In genomic region chr7:18834574-18835361, GRCh38 we compare ENCODE assay signal across 26 cellular contexts.
A peak's percentile ranks its signal among the peaks of the same experiment; 100 is the strongest.
DNase-seq lines count a peak whose midpoint lies in the region; ATAC-seq and TF ChIP-seq lines count a peak whose summit lies in the region.
"Had no signal": no experiment of that assay in that cellular context is flagged by ENCODE, and none has a peak within 500 bp of the region (broad histone marks: within the 10 kb centered on the region; RNA-seq: fewer than 3 reads in every experiment).

No MANE protein-coding gene starts in this region.

- H3K4me3 ChIP-seq in SK-N-SH (ENCODE audit: low read depth in 2 of 2, low read length in 1 of 2) (no peak overlapping the region), mesodermal cell (ENCODE audit: extremely low read depth, insufficient read depth, low read length, poor library complexity, severe bottlenecking) (no peak overlapping the region), coronary artery (no peak overlapping the region)
- H3K4me3 ChIP-seq: lung, SJSA1, upper lobe of left lung had no signal

- H3K4me1 ChIP-seq in SK-N-SH (ENCODE audit: control insufficient read depth in 1 of 2, insufficient read depth in 2 of 2, low read depth in 1 of 2, low read length in 1 of 2) (peaks cover 10 to 28% of the 10 kb centered on the region in 2 experiments), mesodermal cell (ENCODE audit: control insufficient read depth, insufficient read depth, low read length, poor library complexity, severe bottlenecking) (no peaks in the 10 kb centered on the region)
- H3K4me1 ChIP-seq: SJSA1, upper lobe of left lung had no signal

- CTCF ChIA-PET in SK-N-SH (lab: Yijun Ruan, JAX): interaction anchor here (1.2 kb wide), 1 partner anchor 142 kb away, joined by 3 read pairs; no protein-coding TSS in a partner anchor

- TF ChIP-seq CTCF in SK-N-SH (IDR thresholded peaks at IDR 0.05) (no peak), type B pancreatic cell (conservative IDR thresholded peaks at IDR 0.05) (no peak), coronary artery (IDR thresholded peaks at IDR 0.05) (no peak)

- no peak overlapping the region for H3K9ac ChIP-seq in SK-N-SH

- H3K9me2 ChIP-seq in SK-N-SH: no peaks in the 10 kb centered on the region

- WGBS in SK-N-SH (ENCODE audit: low lambda C conversion rate): 85% methylated on average over 11 of the region's 11 CpGs
- 92 to 93% methylated on average over 8 to 11 of the region's 11 CpGs for WGBS in mesodermal cell (ENCODE audit: insufficient coverage in 2 of 2), 2 experiments

- H3K36me3 Mint-ChIP-seq in type B pancreatic cell: no peaks in the 10 kb centered on the region

- no peak for TF ChIP-seq EP300 in SK-N-SH (IDR thresholded peaks at IDR 0.05; ENCODE audit: borderline replicate concordance in 1 of 2, low read depth in 1 of 2, low read length in 1 of 2)

- H3F3A ChIP-seq in SK-N-SH (replicated peaks; ENCODE audit: insufficient read depth): no peaks in the 10 kb centered on the region

- H3K27me3 ChIP-seq in SK-N-SH (ENCODE audit: insufficient read depth): no peaks in the 10 kb centered on the region
- H3K27me3 ChIP-seq: brain microvascular endothelial cell, SJSA1, upper lobe of left lung had no signal

- POLR2A ChIA-PET in SK-N-SH (lab: Yijun Ruan, JAX): no interaction called here

- H3K9me3 Mint-ChIP-seq in type B pancreatic cell: no peaks in the 10 kb centered on the region
- H3K9me3 Mint-ChIP-seq: naive B cell had no signal

- no peaks in the 10 kb centered on the region for H4K20me1 ChIP-seq in SK-N-SH (ENCODE audit: insufficient read depth)

- no peaks in the 10 kb centered on the region for H3K79me2 ChIP-seq in SK-N-SH (ENCODE audit: insufficient read depth)

- peak overlapping the region; percentile 48 for H3K4me3 Mint-ChIP-seq in type B pancreatic cell
- H3K4me3 Mint-ChIP-seq: activated naive CD8-positive, alpha-beta T cell treated with anti-CD3 and anti-CD28 coated beads, Interleukin-2, amount 50 U/mL, for 24 hours; B cell; naive B cell; stimulated activated naive CD8-positive, alpha-beta T cell treated with anti-CD3 and anti-CD28 coated beads, Interleukin-15, Interleukin-2, amounts not matched to agents 100 ng/mL and 50 ng/mL, for 24 hours had no signal

- no peak overlapping the region for H3K4me2 ChIP-seq in SK-N-SH

- no peaks in the 10 kb centered on the region for H3K27me3 Mint-ChIP-seq in type B pancreatic cell
- H3K27me3 Mint-ChIP-seq: activated naive CD8-positive, alpha-beta T cell treated with anti-CD3 and anti-CD28 coated beads, Interleukin-2, amount 50 U/mL, for 24 hours; B cell; naive B cell; stimulated activated naive CD8-positive, alpha-beta T cell treated with anti-CD3 and anti-CD28 coated beads, Interleukin-15, Interleukin-2, amounts not matched to agents 100 ng/mL and 50 ng/mL, for 24 hours had no signal

- peaks cover 40% of the 10 kb centered on the region for H3K4me1 Mint-ChIP-seq in type B pancreatic cell (ENCODE audit: unreplicated experiment)
- H3K4me1 Mint-ChIP-seq: activated naive CD8-positive, alpha-beta T cell treated with anti-CD3 and anti-CD28 coated beads, Interleukin-2, amount 50 U/mL, for 24 hours; B cell; naive B cell had no signal

- 0 out of 2 replicates have a peak overlapping the region, but pooled peaks have one; percentile 10 for H2AFZ ChIP-seq in SK-N-SH (ENCODE audit: low read depth)

- ATAC-seq in HG02610 (IDR thresholded peaks at IDR 0.05; ENCODE audit: unreplicated experiment): no peak
- no peak for ATAC-seq in HG03280 (IDR thresholded peaks at IDR 0.05; ENCODE audit: unreplicated experiment)
- ATAC-seq: activated naive CD8-positive, alpha-beta T cell treated with anti-CD3 and anti-CD28 coated beads, Interleukin-2, amount 50 U/mL, for 24 hours; Panc1 had no signal

- H3K27ac Mint-ChIP-seq in type B pancreatic cell: peak overlapping the region; percentile 34
- H3K27ac Mint-ChIP-seq: activated naive CD8-positive, alpha-beta T cell treated with anti-CD3 and anti-CD28 coated beads, Interleukin-2, amount 50 U/mL, for 24 hours; B cell; stimulated activated naive CD8-positive, alpha-beta T cell treated with anti-CD3 and anti-CD28 coated beads, Interleukin-15, Interleukin-2, amounts not matched to agents 100 ng/mL and 50 ng/mL, for 24 hours had no signal

- peak; percentile 3 to 33 for DNase-seq in Kasumi-1 (lab: John Stamatoyannopoulos, UW)
- DNase-seq in SK-N-SH: no peak
- no peak for DNase-seq in type B pancreatic cell (ENCODE audit: extremely low spot score, unreplicated experiment)
- DNase-seq in coronary artery (ENCODE audit: low spot score): no peak
- DNase-seq: activated CD4-positive, alpha-beta T cell treated with anti-CD3 and anti-CD28 coated beads, Interleukin-2, amount 50 U/mL, for 4 hours; activated effector memory CD4-positive, alpha-beta T cell treated with anti-CD3 and anti-CD28 coated beads, Interleukin-2, amount 50 U/mL, for 16 hours; activated naive CD8-positive, alpha-beta T cell treated with anti-CD3 and anti-CD28 coated beads, Interleukin-2, amount 50 U/mL, for 24 hours; brain microvascular endothelial cell; cortex of kidney; HCEC 1CT; kidney; naive B cell; NCI-H1694; NCI-H2227 treated with DMSO at 0.1 percent for 48 hours; NCI-H82; stimulated activated CD4-positive, alpha-beta T cell treated with anti-CD3 and anti-CD28 coated beads, Interleukin-4, amount 100 ng/mL, for 1 hour; upper lobe of left lung had no signal

- H3K9me3 ChIP-seq in SK-N-SH: no peaks in the 10 kb centered on the region
- H3K9me3 ChIP-seq in mesodermal cell (ENCODE audit: control insufficient read depth, low read length): no peaks in the 10 kb centered on the region
- H3K9me3 ChIP-seq: SJSA1, upper lobe of left lung had no signal

- H3K27ac ChIP-seq in SK-N-SH (ENCODE audit: low read depth in 2 of 2, low read length in 1 of 2): peak overlapping the region in 1 of 2 experiments; percentile 82; a peak in 2 of 4 replicates
- peak overlapping the region; percentile 72 for H3K27ac ChIP-seq in mesodermal cell (ENCODE audit: low read depth, low read length, severe bottlenecking)
- H3K27ac ChIP-seq in coronary artery: no peak overlapping the region
- H3K27ac ChIP-seq: brain microvascular endothelial cell, HL-60, SJSA1, upper lobe of left lung had no signal

- peaks cover 0 to 13% of the 10 kb centered on the region in 2 experiments for H3K36me3 ChIP-seq in SK-N-SH (replicated peaks in 1 of 2; ENCODE audit: control insufficient read depth in 1 of 2, insufficient read depth in 2 of 2, low read length in 1 of 2)
- H3K36me3 ChIP-seq in mesodermal cell (ENCODE audit: control insufficient read depth, insufficient read depth, low read length): no peaks in the 10 kb centered on the region
- H3K36me3 ChIP-seq: brain microvascular endothelial cell, SJSA1, upper lobe of left lung had no signal

- no peak for TF ChIP-seq RAD21 in SK-N-SH (IDR thresholded peaks at IDR 0.05; ENCODE audit: low read length)

TF ChIP-seq in SK-N-SH, 30 proteins besides CTCF, POLR2A, EP300 and RAD21:
- no peak for TF ChIP-seq FOXJ3 (CRISPR knock-in tag; IDR thresholded peaks at IDR 0.05)
- TF ChIP-seq MEF2A (IDR thresholded peaks at IDR 0.05; ENCODE audit: borderline replicate concordance, low read depth): no peak
- no peak for TF ChIP-seq TEAD4 (IDR thresholded peaks at IDR 0.05; ENCODE audit: borderline replicate concordance, insufficient read depth)
- TF ChIP-seq CHD2 (IDR thresholded peaks at IDR 0.05; ENCODE audit: low read length, partially characterized antibody): no peak
- TF ChIP-seq, protein P1, sequence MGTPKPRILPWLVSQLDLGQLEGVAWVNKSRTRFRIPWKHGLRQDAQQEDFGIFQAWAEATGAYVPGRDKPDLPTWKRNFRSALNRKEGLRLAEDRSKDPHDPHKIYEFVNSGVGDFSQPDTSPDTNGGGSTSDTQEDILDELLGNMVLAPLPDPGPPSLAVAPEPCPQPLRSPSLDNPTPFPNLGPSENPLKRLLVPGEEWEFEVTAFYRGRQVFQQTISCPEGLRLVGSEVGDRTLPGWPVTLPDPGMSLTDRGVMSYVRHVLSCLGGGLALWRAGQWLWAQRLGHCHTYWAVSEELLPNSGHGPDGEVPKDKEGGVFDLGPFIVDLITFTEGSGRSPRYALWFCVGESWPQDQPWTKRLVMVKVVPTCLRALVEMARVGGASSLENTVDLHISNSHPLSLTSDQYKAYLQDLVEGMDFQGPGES (IDR thresholded peaks at IDR 0.05; ENCODE audit: low read depth, low read length): no peak
- TF ChIP-seq MXI1 (IDR thresholded peaks at IDR 0.05; ENCODE audit: low read depth, low read length): no peak
- TF ChIP-seq FOXM1 (IDR thresholded peaks at IDR 0.05; ENCODE audit: low read depth): no peak

Comparison
In these comparisons a context has a peak if more than half of its experiments do, and no peak if none do; other contexts are left out.
1. DNase-seq: peak in Kasumi-1 (2 of 2); none in SK-N-SH (single experiment), type B pancreatic cell (single experiment) and coronary artery (single experiment).